8 cellular contexts compared by ENCODE assay signal in the genomic region with DNA sequence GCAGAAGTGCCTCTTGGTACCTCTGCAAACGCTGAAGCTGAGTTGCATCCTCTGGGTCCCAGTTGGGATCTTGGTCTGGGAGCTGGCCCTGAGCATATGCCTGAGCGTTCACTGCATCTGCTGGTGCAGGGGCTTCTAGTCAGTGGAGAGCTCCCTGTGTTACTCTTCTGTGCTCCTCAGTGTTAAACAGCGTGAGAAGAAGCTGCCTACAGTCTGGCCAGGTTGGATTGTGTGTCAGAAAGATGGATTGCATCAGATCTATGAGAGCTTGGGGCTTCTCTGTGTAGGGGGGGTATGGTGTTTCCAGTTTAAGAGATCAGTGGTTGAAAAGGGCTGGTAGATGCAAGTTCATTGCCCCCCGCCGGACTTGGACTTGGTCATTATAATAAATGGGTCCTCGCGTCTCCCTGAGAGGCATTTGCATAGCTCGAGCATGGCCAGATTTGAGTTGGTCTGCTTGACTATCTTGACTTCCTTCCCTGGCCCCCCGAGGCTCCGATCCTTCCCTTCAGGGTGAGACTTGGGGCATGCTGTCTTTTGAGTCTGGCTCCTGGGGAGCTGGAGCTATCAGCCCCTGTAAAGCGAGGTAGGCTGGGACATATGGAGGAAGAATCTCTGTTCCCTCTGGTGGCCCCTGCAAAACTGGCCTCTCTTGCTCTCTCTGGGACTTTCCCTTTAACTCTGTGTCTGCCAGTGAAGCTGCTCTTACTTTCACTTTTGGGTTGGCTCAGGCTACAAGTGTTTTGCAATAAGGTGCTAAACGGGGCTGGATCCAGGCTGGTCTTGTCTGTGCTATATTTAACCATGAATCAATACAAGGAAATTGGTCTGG. TPM values are rescaled to one million over a fixed set of nuclear protein-coding genes. Genes with fewer than 3 reads are reported as not detected.
DNase-seq lines count a peak whose midpoint lies in the region; ATAC-seq, FAIRE-seq and TF ChIP-seq lines count a peak whose summit lies in the region.

No MANE protein-coding gene starts in this region.

- TF ChIP-seq CTCF in OCI-LY7 (conservative IDR thresholded peaks at IDR 0.05; ENCODE audit: low read length), result no peak
- TF ChIP-seq CTCF in K562 (IDR thresholded peaks at IDR 0.05 in 2 of 3, conservative IDR thresholded peaks at IDR 0.05 in 1 of 3; ENCODE audit: insufficient read depth in 2 of 3, low read depth in 1 of 3, low read length in 3 of 3), result no peak

- H3K9me2 ChIP-seq in OCI-LY7 (ENCODE audit: insufficient read depth, low read length), result no peaks in the 10 kb centered on the region

- no TSS peak for BruUV-seq in OCI-LY7 (replicated peaks; lab: Mats Ljungman, UMichigan)
- BruUV-seq in K562 (replicated peaks; lab: Mats Ljungman, UMichigan), result no TSS peak

- no peaks in the 10 kb centered on the region for H3K9me1 ChIP-seq in K562 (ENCODE audit: control insufficient read depth, insufficient read depth, low read length)

- DNase-seq in AG20443 (ENCODE audit: low spot score) (peak; percentile 68), OCI-LY7 (ENCODE audit: low spot score) (peak; percentile 8), K562 (ENCODE audit: extremely low read depth in 1 of 4, low spot score in 3 of 4) (no peak), medulla oblongata (ENCODE audit: extremely low spot score) (peak; percentile 41), nucleus accumbens (lab: John Stamatoyannopoulos, UW) (no peak), NCI-H69 (lab: John Stamatoyannopoulos, UW) (no peak)

- H3K27ac ChIP-seq in OCI-LY7 (ENCODE audit: low read depth, low read length, poor library complexity, severe bottlenecking), result no peak overlapping the region
- no peak overlapping the region for H3K27ac ChIP-seq in K562 (ENCODE audit: extremely low read depth, low read depth, low read length)
- no peak overlapping the region for H3K27ac ChIP-seq in stomach smooth muscle (ENCODE audit: low read length)

- no peak for TF ChIP-seq POLR2A in K562 (conservative IDR thresholded peaks at IDR 0.05)

- H3K36me3 ChIP-seq in OCI-LY7 (ENCODE audit: insufficient read depth, low read length) (no peaks in the 10 kb centered on the region), K562 (ENCODE audit: control insufficient read depth, insufficient read depth, low read length) (no peaks in the 10 kb centered on the region), stomach smooth muscle (ENCODE audit: control insufficient read depth in 2 of 2, insufficient read depth in 2 of 2, low read length in 2 of 2) (no peaks in the 10 kb centered on the region)

- in situ Hi-C loops in K562 (cut with MboI), result no loop called here

- intact Hi-C loops in OCI-LY7 (cut with micrococcal nuclease; ENCODE audit: unreplicated experiment) (no loop called here), K562 (cut with micrococcal nuclease) (no loop called here)

- H3K9me3 ChIP-seq in OCI-LY7 (ENCODE audit: low read length) (no peaks in the 10 kb centered on the region), K562 (replicated peaks; ENCODE audit: control insufficient read depth, insufficient read depth, low read depth, low read length) (no peaks in the 10 kb centered on the region), stomach smooth muscle (ENCODE audit: control insufficient read depth in 2 of 2, low read length in 2 of 2) (no peaks in the 10 kb centered on the region)

- H2AFZ ChIP-seq in OCI-LY7 (ENCODE audit: low read length) (peak overlapping the region; percentile 56), K562 (ENCODE audit: low read depth, low read length) (no peak overlapping the region)

- peak overlapping the region; percentile 26 for H3K4me3 ChIP-seq in OCI-LY7 (ENCODE audit: low read depth, low read length, poor library complexity, severe bottlenecking)
- H3K4me3 ChIP-seq in K562, result no peak overlapping the region
- H3K4me3 ChIP-seq in stomach smooth muscle (ENCODE audit: low read length in 2 of 2), result peak overlapping the region; percentile 70 to 75

- H3K79me2 ChIP-seq in OCI-LY7 (ENCODE audit: insufficient read depth, low read depth, low read length) (no peaks in the 10 kb centered on the region), K562 (ENCODE audit: control insufficient read depth, insufficient read depth, low read length) (no peaks in the 10 kb centered on the region)

- TF ChIP-seq RAD21 in K562 (CRISPR knock-in tag; conservative IDR thresholded peaks at IDR 0.05 in 1 of 2, IDR thresholded peaks at IDR 0.05 in 1 of 2), result no peak

- CTCF ChIA-PET in OCI-LY7 (lab: Charles Lee; ENCODE audit: unreplicated experiment) (no interaction called here), K562 (lab: Yijun Ruan, JAX; ENCODE audit: low intra/inter-chr PET ratio) (no interaction called here)

- H3K4me1 ChIP-seq in OCI-LY7 (ENCODE audit: insufficient read depth, low read length, poor library complexity, severe bottlenecking) (no peaks in the 10 kb centered on the region), K562 (replicated peaks in 1 of 2; ENCODE audit: control insufficient read depth in 2 of 2, insufficient read depth in 2 of 2, low read length in 2 of 2) (no peaks in the 10 kb centered on the region), stomach smooth muscle (ENCODE audit: control insufficient read depth, insufficient read depth, low read length) (peaks cover 24% of the 10 kb centered on the region)

- H3K4me2 ChIP-seq in OCI-LY7 (ENCODE audit: low read length), result peak overlapping the region; percentile 47
- no peak overlapping the region for H3K4me2 ChIP-seq in K562 (ENCODE audit: insufficient read depth, low read length)

- no peaks in the 10 kb centered on the region for H4K20me1 ChIP-seq in OCI-LY7 (ENCODE audit: insufficient read depth, low read length)
- no peaks in the 10 kb centered on the region for H4K20me1 ChIP-seq in K562 (replicated peaks; ENCODE audit: control insufficient read depth, insufficient read depth, low read length)

- no peak for FAIRE-seq in K562 (lab: Jason Lieb, UNC)

- POLR2A ChIA-PET in OCI-LY7 (lab: Charles Lee), result interaction anchor here (0.6 kb wide), 1 partner anchor 179 kb away, joined by 4 read pairs; no protein-coding TSS in a partner anchor
- POLR2A ChIA-PET in K562 (lab: Yijun Ruan, JAX), result no interaction called here

- TF ChIP-seq EP300 in K562 (IDR thresholded peaks at IDR 0.05; ENCODE audit: low read length), result no peak

- peaks cover 17 to 36% of the 10 kb centered on the region in 2 experiments; a peak in 4 of 5 replicates for H3K27me3 ChIP-seq in K562 (ENCODE audit: control insufficient read depth in 2 of 2, insufficient read depth in 2 of 2, low read length in 2 of 2)
- H3K27me3 ChIP-seq in stomach smooth muscle (ENCODE audit: control insufficient read depth in 1 of 2, insufficient read depth in 2 of 2, low read length in 2 of 2), result no peaks in the 10 kb centered on the region

- peak; percentile 61 for ATAC-seq in GM21390 (IDR thresholded peaks at IDR 0.05; ENCODE audit: unreplicated experiment)
- ATAC-seq in K562, result no peak

- 3% methylated on average over 12 of the region's 12 CpGs for WGBS in K562 (ENCODE audit: insufficient coverage, low coverage, missing lambda C conversion rate)

- H3K9ac ChIP-seq in K562 (ENCODE audit: insufficient read depth in 1 of 2, low read depth in 2 of 2, low read length in 2 of 2) (no peak overlapping the region), stomach smooth muscle (ENCODE audit: low read length in 2 of 2) (peak overlapping the region; percentile 60 to 62)

TF ChIP-seq in K562, 482 proteins besides CTCF, POLR2A, EP300 and RAD21:
- no peak for TF ChIP-seq ZNF584 (CRISPR knock-in tag; IDR thresholded peaks at IDR 0.05; ENCODE audit: low read depth)
- no peak for TF ChIP-seq CEBPG (CRISPR knock-in tag; IDR thresholded peaks at IDR 0.05)
- peak in 1 of 2 experiments; percentile 48; a peak in 1 of 4 replicates for TF ChIP-seq CEBPG (tag; conservative IDR thresholded peaks at IDR 0.05 in 1 of 2, IDR thresholded peaks at IDR 0.05 in 1 of 2)
- TF ChIP-seq CEBPB (tag; IDR thresholded peaks at IDR 0.05), result peak; percentile 44; the same call in 1 of the 2 replicates

RNA-seq across cellular contexts. Expression of gene OR10H4, which starts 52.9 kb away (rescaled TPM):
- not detected in 2 replicates for total RNA-seq in OCI-LY7 (2014; rRNA removed; shearing (Covaris generic))
- total RNA-seq in OCI-LY7 (2022) (not detected in 2 replicates), K562 (2014; rRNA removed) (not detected in 2 replicates), K562 (2014; rRNA removed; fragmentation: Illumina TruSeq; extraction: Trizol) (not detected in 2 replicates), K562 (2015; rRNA removed; fragmentation: Illumina TruSeq; extraction: Trizol) (not detected in 2 replicates), K562 (2021) (not detected in 2 replicates)
- not detected in 2 replicates for total RNA-seq in K562 (2011; cell fraction: chromatin; rRNA removed; ENCODE audit: low replicate concordance)
- not detected in 2 replicates for total RNA-seq in K562 (2011; cell fraction: nucleolus; rRNA removed)
- not detected in 2 replicates for total RNA-seq in K562 (2011; cell fraction: nucleoplasm; rRNA removed)
- polyA plus RNA-seq in K562 (2011; rRNA removed) (not detected in 2 replicates), K562 (2014; fragmentation: Illumina TruSeq; extraction: Trizol) (not detected in 2 replicates), K562 (2014; fragmentation: Nextera tagmentation; extraction: Ambion mirVana) (not detected), K562 (2014; rRNA removed) (not detected in 2 replicates)
- polyA plus RNA-seq in K562 (2011; cell fraction: cytosol; rRNA removed), result not detected in 2 replicates
- not detected in 2 replicates for polyA plus RNA-seq in K562 (2011; cell fraction: nucleus; rRNA removed)
- polyA plus RNA-seq in K562 (2012), result not detected in 2 replicates
- not detected in 2 replicates for polyA minus RNA-seq in K562 (2011; rRNA and poly(A)+ RNA removed)
- polyA minus RNA-seq in K562 (2011; cell fraction: cytosol; rRNA and poly(A)+ RNA removed), result not detected in 2 replicates
- polyA minus RNA-seq in K562 (2011; cell fraction: nucleus; rRNA and poly(A)+ RNA removed), result not detected in 2 replicates

Comparison
In these comparisons a context has a peak if more than half of its experiments do, and no peak if none do; other contexts are left out.
1. DNase-seq: peak in AG20443 (single experiment), OCI-LY7 (single experiment) and medulla oblongata (single experiment); none in K562 (0 of 4), nucleus accumbens (0 of 56) and NCI-H69 (single experiment).
2. H3K9ac ChIP-seq: peak in stomach smooth muscle (2 of 2); none in K562 (0 of 2).